In the genomic region with DNA sequence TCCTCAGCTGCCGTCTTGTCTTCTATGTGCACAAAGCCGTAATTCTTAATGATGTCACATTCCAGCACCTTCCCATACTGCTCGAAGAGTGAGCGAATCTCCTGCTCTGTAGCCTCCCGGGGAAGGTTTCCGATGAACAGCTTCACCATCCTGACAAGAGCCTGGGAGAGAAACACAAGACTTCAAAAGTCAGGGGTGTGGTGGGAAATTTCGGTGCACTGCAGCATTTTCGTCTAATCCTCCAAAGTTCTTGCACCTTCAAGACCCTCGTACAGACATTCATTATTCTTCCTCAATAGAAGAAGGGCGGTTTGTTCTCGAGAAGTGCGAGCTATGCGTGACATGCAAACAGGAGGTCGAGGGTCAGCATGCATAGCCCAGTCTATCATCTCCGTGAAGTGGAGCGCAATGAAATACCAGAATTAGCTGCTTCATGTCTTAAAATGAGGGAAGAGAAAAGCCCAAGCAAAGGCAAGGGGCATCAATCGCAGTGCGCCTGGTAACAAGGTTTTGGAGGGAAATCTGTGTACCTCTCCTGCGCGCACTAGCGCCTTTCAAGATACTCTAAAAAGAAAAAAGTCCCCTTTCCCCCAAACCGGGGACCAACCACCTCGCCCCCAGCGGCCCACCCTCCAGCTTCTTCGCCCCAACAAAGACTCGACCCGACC, we compare ENCODE assay signal across 8 cellular contexts. TPM values are rescaled to one million over a fixed set of nuclear protein-coding genes. Genes with fewer than 3 reads are reported as not detected.
DNase-seq lines count a peak whose midpoint lies in the region; ATAC-seq and TF ChIP-seq lines count a peak whose summit lies in the region.

No MANE protein-coding gene starts in this region.

- peak overlapping the region; percentile 87 for H2AFZ ChIP-seq in MM.1S (ENCODE audit: low read length)
- peak overlapping the region; percentile 90 for H2AFZ ChIP-seq in neuronal stem cell (ENCODE audit: low read length)

- CTCF ChIA-PET in CD8-positive, alpha-beta memory T cell (lab: Charles Lee): interaction anchor here (0.6 to 6.5 kb wide), 23 partner anchors 9 to 273 kb away, joined by 3 to 135 read pairs (median 8); a partner anchor contains a TSS

- no peaks in the 10 kb centered on the region for H4K20me1 ChIP-seq in MM.1S (ENCODE audit: insufficient read depth, low read length)

- peak overlapping the region; percentile 99 for H3K4me3 ChIP-seq in CD8-positive, alpha-beta memory T cell (ENCODE audit: low read length)
- H3K4me3 ChIP-seq in MM.1S (ENCODE audit: low read length): peak overlapping the region; percentile 77
- H3K4me3 ChIP-seq in neuronal stem cell (ENCODE audit: low read length in 2 of 2): peak overlapping the region; percentile 64 to 69

- H3K4me2 ChIP-seq in MM.1S (ENCODE audit: low read depth, low read length): peak overlapping the region; percentile 83
- H3K4me2 ChIP-seq in neuronal stem cell (ENCODE audit: insufficient read depth, low read length, poor library complexity, severe bottlenecking): peak overlapping the region; percentile 41

- no peak overlapping the region for H4K8ac ChIP-seq in neuronal stem cell (ENCODE audit: low read depth, low read length)

- H3K4ac ChIP-seq in neuronal stem cell (ENCODE audit: low read length): no peak overlapping the region

- peak overlapping the region; percentile 100 for H3K27ac ChIP-seq in CD8-positive, alpha-beta memory T cell (ENCODE audit: low read depth, low read length)
- H3K27ac ChIP-seq in MM.1S (ENCODE audit: low read length): peak overlapping the region; percentile 86; the same call in 1 of the 2 replicates
- H3K27ac ChIP-seq in neuronal stem cell (replicated peaks; ENCODE audit: low read length): peak overlapping the region; percentile 95

- H3K79me2 ChIP-seq in MM.1S (ENCODE audit: low read length): peaks cover 27% of the 10 kb centered on the region

- H4K91ac ChIP-seq in neuronal stem cell (ENCODE audit: low read depth, low read length, poor library complexity): no peak overlapping the region

- POLR2A ChIA-PET in CD8-positive, alpha-beta memory T cell (lab: Charles Lee): interaction anchor here (0.6 to 2.6 kb wide), 18 partner anchors 9 to 255 kb away, joined by 3 to 41 read pairs (median 8); a partner anchor contains a TSS

- no peaks in the 10 kb centered on the region for H3K9me2 ChIP-seq in MM.1S (replicated peaks; ENCODE audit: insufficient read depth, low read length)

- no peak overlapping the region for H3K14ac ChIP-seq in neuronal stem cell (ENCODE audit: low read length)

- peak overlapping the region; percentile 37 for H2BK120ac ChIP-seq in neuronal stem cell (ENCODE audit: low read depth, low read length)

- H3K9ac ChIP-seq in MM.1S (ENCODE audit: low read length) (peak overlapping the region; percentile 80), neuronal stem cell (ENCODE audit: low read depth, low read length, poor library complexity) (peak overlapping the region; percentile 25)

- H3K27ac Mint-ChIP-seq in CD8-positive, alpha-beta memory T cell: peak overlapping the region; percentile 98 to 100 (median 100)
- H3K27ac Mint-ChIP-seq in endothelial cell (ENCODE audit: unreplicated experiment): peak overlapping the region; percentile 91

- ATAC-seq in HG02840 (IDR thresholded peaks at IDR 0.05; ENCODE audit: low FRiP score, unreplicated experiment): no peak

- peaks cover 43% of the 10 kb centered on the region for H3K4me1 ChIP-seq in CD8-positive, alpha-beta memory T cell (ENCODE audit: insufficient read depth, low read length)
- H3K4me1 ChIP-seq in MM.1S (ENCODE audit: low read length): no peaks in the 10 kb centered on the region
- peaks cover 8% of the 10 kb centered on the region in 2 donors for H3K4me1 ChIP-seq in neuronal stem cell (ENCODE audit: control insufficient read depth in 2 of 2, insufficient read depth in 1 of 2, low read depth in 1 of 2, low read length in 2 of 2)

- H3K9me3 Mint-ChIP-seq in CD8-positive, alpha-beta memory T cell: no peaks in the 10 kb centered on the region
- H3K9me3 Mint-ChIP-seq in endothelial cell (ENCODE audit: unreplicated experiment): no peaks in the 10 kb centered on the region

- WGBS in neuronal stem cell (ENCODE audit: extremely low coverage in 2 of 2, insufficient read length in 2 of 2, insufficient replicate concordance in 1 of 2), 2 donors: no CpG with 5 or more reads among the region's 27 CpGs

- H3K23ac ChIP-seq in neuronal stem cell (ENCODE audit: low read depth, low read length, poor library complexity): peak overlapping the region; percentile 29

- peak overlapping the region; percentile 84 for H3K18ac ChIP-seq in neuronal stem cell (ENCODE audit: low read length)

- peaks cover 35 to 51% (median 43%) of the 10 kb centered on the region in 3 donors for H3K4me1 Mint-ChIP-seq in CD8-positive, alpha-beta memory T cell
- H3K4me1 Mint-ChIP-seq in endothelial cell (ENCODE audit: unreplicated experiment): peaks cover 28% of the 10 kb centered on the region

- no peaks in the 10 kb centered on the region for H3K36me3 ChIP-seq in CD8-positive, alpha-beta memory T cell (ENCODE audit: insufficient read depth, low read length)
- H3K36me3 ChIP-seq in MM.1S (replicated peaks; ENCODE audit: insufficient read depth, low read length) (no peaks in the 10 kb centered on the region), neuronal stem cell (replicated peaks in 1 of 2; ENCODE audit: control insufficient read depth in 2 of 2, insufficient read depth in 2 of 2, low read length in 2 of 2) (peaks cover 2 to 40% of the 10 kb centered on the region in 2 donors)

- H3K4me3 Mint-ChIP-seq in CD8-positive, alpha-beta memory T cell: peak overlapping the region; percentile 90 to 99 (median 95)
- H3K4me3 Mint-ChIP-seq in endothelial cell (ENCODE audit: unreplicated experiment): peak overlapping the region; percentile 90

- TF ChIP-seq CTCF in MM.1S (IDR thresholded peaks at IDR 0.05; ENCODE audit: low read length) (no peak), endothelial cell (IDR thresholded peaks at IDR 0.05; ENCODE audit: unreplicated experiment) (no peak)

- no peak overlapping the region for H2BK15ac ChIP-seq in neuronal stem cell (ENCODE audit: low read length)

- H3K36me3 Mint-ChIP-seq in CD8-positive, alpha-beta memory T cell: peaks cover 0 to 18% (median 3%) of the 10 kb centered on the region in 3 donors
- peaks cover 6% of the 10 kb centered on the region for H3K36me3 Mint-ChIP-seq in endothelial cell (ENCODE audit: low read depth, unreplicated experiment)

- no peak for DNase-seq in CD8-positive, alpha-beta memory T cell
- DNase-seq in MM.1S: no peak
- no peak for DNase-seq in endothelial cell (ENCODE audit: low spot score)
- no peak for DNase-seq in neuronal stem cell (ENCODE audit: low spot score)
- no peak for DNase-seq in SIG-M5 treated with dmso at 0.1 percent for 504 hours (lab: John Stamatoyannopoulos, UW; ENCODE audit: unreplicated experiment)
- DNase-seq in RKO (ENCODE audit: low spot score): no peak
- no peak for DNase-seq in SHP77 treated with DMSO at 0.1 percent for 48 hours (lab: John Stamatoyannopoulos, UW)

- no peaks in the 10 kb centered on the region for H3K79me1 ChIP-seq in neuronal stem cell (ENCODE audit: low read depth, low read length)

- H2BK12ac ChIP-seq in neuronal stem cell (ENCODE audit: low read length): no peak overlapping the region

- peaks cover 11% of the 10 kb centered on the region for H3F3A ChIP-seq in MM.1S (ENCODE audit: insufficient read depth, low read length)

- H3K9me3 ChIP-seq in CD8-positive, alpha-beta memory T cell (ENCODE audit: low read length): no peaks in the 10 kb centered on the region
- H3K9me3 ChIP-seq in MM.1S (replicated peaks; ENCODE audit: insufficient read depth, low read length) (no peaks in the 10 kb centered on the region), neuronal stem cell (replicated peaks in 1 of 2; ENCODE audit: control insufficient read depth in 2 of 2, insufficient read depth in 1 of 2, low read depth in 1 of 2, low read length in 2 of 2) (peaks cover 0 to 16% of the 10 kb centered on the region in 2 donors)

- H3K27me3 Mint-ChIP-seq in CD8-positive, alpha-beta memory T cell: no peaks in the 10 kb centered on the region
- peaks cover 6% of the 10 kb centered on the region for H3K27me3 Mint-ChIP-seq in endothelial cell (ENCODE audit: unreplicated experiment)

- no peaks in the 10 kb centered on the region for H3K27me3 ChIP-seq in CD8-positive, alpha-beta memory T cell (ENCODE audit: insufficient read depth, low read length, poor library complexity, severe bottlenecking)
- no peaks in the 10 kb centered on the region for H3K27me3 ChIP-seq in MM.1S (replicated peaks; ENCODE audit: insufficient read depth, low read length)
- no peaks in the 10 kb centered on the region for H3K27me3 ChIP-seq in neuronal stem cell (ENCODE audit: control insufficient read depth in 3 of 3, insufficient read depth in 3 of 3, low read depth in 1 of 3, low read length in 3 of 3)

- H2AK5ac ChIP-seq in neuronal stem cell (ENCODE audit: low read depth, low read length): no peak overlapping the region

- no peak overlapping the region for H2BK5ac ChIP-seq in neuronal stem cell (ENCODE audit: low read length)

RNA-seq across cellular contexts. Expression of a gene that starts 0.6 kb away (rescaled TPM):
- 10 to 100 TPM; 19.5 to 20.0 TPM for total RNA-seq in CD8-positive, alpha-beta memory T cell
- polyA plus RNA-seq in CD8-positive, alpha-beta memory T cell: 13.1 TPM
- total RNA-seq in endothelial cell (ENCODE audit: unreplicated experiment): 29.3 TPM
- 19.8 TPM for polyA plus RNA-seq in neuronal stem cell (2013, experiment 1 of 2)
- 20.3 TPM for polyA plus RNA-seq in neuronal stem cell (2013, experiment 2 of 2)

RNA-seq across cellular contexts. Expression of a gene that starts 38.6 kb away (rescaled TPM):
- total RNA-seq in CD8-positive, alpha-beta memory T cell: 100 to 1,000 TPM; 115 to 124 TPM
- polyA plus RNA-seq in CD8-positive, alpha-beta memory T cell: 224 TPM
- 187 TPM for total RNA-seq in endothelial cell (ENCODE audit: unreplicated experiment)
- polyA plus RNA-seq in neuronal stem cell (2013, experiment 1 of 2): 112 TPM
- polyA plus RNA-seq in neuronal stem cell (2013, experiment 2 of 2): 115 TPM

RNA-seq across cellular contexts. Expression of a gene that starts 52.0 kb away (rescaled TPM):
- under 1 TPM; 0.81 to 0.84 TPM for total RNA-seq in CD8-positive, alpha-beta memory T cell
- polyA plus RNA-seq in CD8-positive, alpha-beta memory T cell: not detected
- total RNA-seq in endothelial cell (ENCODE audit: unreplicated experiment): 17.1 TPM
- 22.0 TPM for polyA plus RNA-seq in neuronal stem cell (2013, experiment 1 of 2)
- 21.8 TPM for polyA plus RNA-seq in neuronal stem cell (2013, experiment 2 of 2)
